Comparison of ENCODE assay signal across 23 cellular contexts in genomic region chr9:17587113-17587512, GRCh38. TPM values are rescaled to one million over a fixed set of nuclear protein-coding genes. Genes with fewer than 3 reads are reported as not detected.
"Had no signal": no experiment of that assay in that cellular context is flagged by ENCODE, and none has a peak within 500 bp of the region (broad histone marks: within the 10 kb centered on the region; RNA-seq: fewer than 3 reads in every experiment).

No MANE protein-coding gene starts in this region.

- H3K9me3 ChIP-seq: ascending aorta, breast epithelium, lower lobe of right lung, neutrophil, right lobe of liver, vagina had no signal

- H3K27ac ChIP-seq: ascending aorta, breast epithelium, hepatocyte, lower lobe of right lung, neutrophil, parathyroid adenoma, right lobe of liver, vagina had no signal

- H3K27ac Mint-ChIP-seq: natural killer cell; stimulated activated naive CD8-positive, alpha-beta T cell treated with anti-CD3 and anti-CD28 coated beads, Interleukin-15, amount 100 ng/mL, for 72 hours had no signal

- H3K27me3 Mint-ChIP-seq: stimulated activated naive CD8-positive, alpha-beta T cell treated with anti-CD3 and anti-CD28 coated beads, Interleukin-15, amount 100 ng/mL, for 72 hours had no signal

- DNase-seq: activated CD4-positive, alpha-beta T cell treated with anti-CD3 and anti-CD28 coated beads for 1 hour; activated CD8-positive, alpha-beta memory T cell treated with anti-CD3 and anti-CD28 coated beads for 24 hours; activated CD8-positive, alpha-beta memory T cell treated with anti-CD3 and anti-CD28 coated beads, Interleukin-2, amount 50 U/mL, for 48 hours; activated effector memory CD4-positive, alpha-beta T cell treated with Interleukin-2 at 50 U/mL for 16 hours; activated naive CD4-positive, alpha-beta T cell treated with anti-CD3 and anti-CD28 coated beads, Interleukin-2, amount 50 U/mL, for 16 hours; activated T-cell treated with anti-CD3 and anti-CD28 coated beads, Interleukin-2, amount 50 U/mL, for 48 hours; cortex of kidney; effector CD4-positive, alpha-beta T cell; left cardiac atrium; lower lobe of right lung; natural killer cell; right lobe of liver; small intestine; stimulated activated CD4-positive, alpha-beta T cell treated with anti-CD3 and anti-CD28 coated beads, Interleukin-4, amount 100 ng/mL, for 1 hour; stimulated activated naive CD8-positive, alpha-beta T cell treated with anti-CD3 and anti-CD28 coated beads, Interleukin-15, amount 100 ng/mL, for 72 hours; trophoblast cell had no signal

- H2AFZ ChIP-seq: hepatocyte, parathyroid adenoma had no signal

- H3K4me3 ChIP-seq: ascending aorta, breast epithelium, hepatocyte, lower lobe of right lung, right lobe of liver, vagina had no signal

- H3K79me2 ChIP-seq: hepatocyte, parathyroid adenoma had no signal

- H3K9ac ChIP-seq: parathyroid adenoma had no signal

- H3K4me1 ChIP-seq: ascending aorta, breast epithelium, lower lobe of right lung, parathyroid adenoma, right lobe of liver, vagina had no signal

- H3K36me3 ChIP-seq: ascending aorta, breast epithelium, lower lobe of right lung, neutrophil, right lobe of liver, vagina had no signal

- H3K36me3 Mint-ChIP-seq: natural killer cell had no signal

- H3K27me3 ChIP-seq: ascending aorta, breast epithelium, right lobe of liver, vagina had no signal

- H3K4me1 Mint-ChIP-seq: natural killer cell; stimulated activated naive CD8-positive, alpha-beta T cell treated with anti-CD3 and anti-CD28 coated beads, Interleukin-15, amount 100 ng/mL, for 72 hours had no signal

- H3K4me3 Mint-ChIP-seq: natural killer cell; stimulated activated naive CD8-positive, alpha-beta T cell treated with anti-CD3 and anti-CD28 coated beads, Interleukin-15, amount 100 ng/mL, for 72 hours had no signal

- H3K4me2 ChIP-seq: hepatocyte had no signal

- ATAC-seq: left cardiac atrium; lower lobe of right lung; natural killer cell; right lobe of liver; stimulated activated naive CD8-positive, alpha-beta T cell treated with anti-CD3 and anti-CD28 coated beads, Interleukin-15, amount 100 ng/mL, for 72 hours had no signal

RNA-seq across cellular contexts. Expression of gene SH3GL2, which starts 8.2 kb away (rescaled TPM):
- total RNA-seq: ascending aorta, endothelial cell of umbilical vein, natural killer cell, vagina had no signal
